10 cellular contexts compared by ENCODE assay signal in genomic region chrX:19350831-19351447, GRCh38. TPM values are rescaled to one million over a fixed set of nuclear protein-coding genes. Genes with fewer than 3 reads are reported as not detected.
DNase-seq lines count a peak whose midpoint lies in the region; ATAC-seq and TF ChIP-seq lines count a peak whose summit lies in the region.
"Had no signal": no experiment of that assay in that cellular context is flagged by ENCODE, and none has a peak within 500 bp of the region (broad histone marks: within the 10 kb centered on the region; RNA-seq: fewer than 3 reads in every experiment).

No MANE protein-coding gene starts in this region.

- H3K27ac ChIP-seq in smooth muscle cell (ENCODE audit: low read depth), result no peak overlapping the region
- H3K27ac ChIP-seq: skin epidermis had no signal

- H3K4me1 Mint-ChIP-seq in naive B cell, result peaks cover 0 to 13% (median 6%) of the 10 kb centered on the region in 3 donors

- ATAC-seq in GM18861 (IDR thresholded peaks at IDR 0.05; ENCODE audit: unreplicated experiment), result peak; percentile 89
- ATAC-seq in GM21723 (IDR thresholded peaks at IDR 0.05; ENCODE audit: unreplicated experiment), result peak; percentile 87
- peak; percentile 91 for ATAC-seq in HG03571 (IDR thresholded peaks at IDR 0.05; ENCODE audit: unreplicated experiment)
- ATAC-seq in naive B cell (ENCODE audit: low read depth in 2 of 2), result peak; percentile 59 to 71

- H3K79me2 ChIP-seq in smooth muscle cell (ENCODE audit: low read depth), result peaks cover 14% of the 10 kb centered on the region

- DNase-seq in naive B cell (no peak), smooth muscle cell (lab: John Stamatoyannopoulos, UW; ENCODE audit: unreplicated experiment) (no peak), DMS79 treated with DMSO at 0.1 percent for 48 hours (lab: John Stamatoyannopoulos, UW) (no peak), GDM1 (lab: John Stamatoyannopoulos, UW) (no peak), NCI-H1092 treated with DMSO at 0.1 percent for 48 hours (lab: John Stamatoyannopoulos, UW) (no peak)

- peak overlapping the region in 3 of 6 donors; percentile 43 to 62 (median 43) for H3K27ac Mint-ChIP-seq in naive B cell

- H3K36me3 ChIP-seq in smooth muscle cell (ENCODE audit: low read depth), result no peaks in the 10 kb centered on the region

- no peaks in the 10 kb centered on the region for H3K9me3 Mint-ChIP-seq in naive B cell

- H3F3A ChIP-seq in smooth muscle cell (ENCODE audit: low read depth), result no peaks in the 10 kb centered on the region

- 83% methylated on average over 9 of the region's 9 CpGs for WGBS in smooth muscle cell (ENCODE audit: low lambda C conversion rate)

- peaks cover 4 to 9% of the 10 kb centered on the region in 2 donors for H3K36me3 Mint-ChIP-seq in naive B cell

- H3K27me3 ChIP-seq in smooth muscle cell (ENCODE audit: low read depth), result no peaks in the 10 kb centered on the region

- no peaks in the 10 kb centered on the region for H3K9me3 ChIP-seq in smooth muscle cell (replicated peaks; ENCODE audit: low read depth)
- H3K9me3 ChIP-seq: HAP-1 had no signal

- no peaks in the 10 kb centered on the region for H3K4me1 ChIP-seq in smooth muscle cell (ENCODE audit: low read depth)

- peaks cover 33% of the 10 kb centered on the region for H4K20me1 ChIP-seq in smooth muscle cell (ENCODE audit: low read depth)

- H3K4me2 ChIP-seq in smooth muscle cell, result no peak overlapping the region

- H2AFZ ChIP-seq in smooth muscle cell (ENCODE audit: low read depth), result no peak overlapping the region

- H3K4me3 ChIP-seq in smooth muscle cell, result no peak overlapping the region
- H3K4me3 ChIP-seq: HAP-1, skin epidermis had no signal

- H3K9ac ChIP-seq in smooth muscle cell (ENCODE audit: low read depth), result no peak overlapping the region

- no peak for TF ChIP-seq CTCF in smooth muscle cell (IDR thresholded peaks at IDR 0.05; ENCODE audit: borderline replicate concordance, insufficient read depth, poor library complexity, severe bottlenecking)

- peak overlapping the region in 1 of 8 donors; percentile 18 for H3K4me3 Mint-ChIP-seq in naive B cell

- no peaks in the 10 kb centered on the region for H3K27me3 Mint-ChIP-seq in naive B cell

RNA-seq across cellular contexts. Expression of gene PDHA1, which starts 7.2 kb away (rescaled TPM):
- polyA plus RNA-seq in naive B cell (ENCODE audit: low read depth in 6 of 6) (10 to 100 TPM; 45.1 to 83.7 (median 61.7) TPM), smooth muscle cell (205 and 222 TPM in 2 replicates)
- 97.8 and 121 TPM in 2 replicates for total RNA-seq in smooth muscle cell
